In genomic region chrX:114178126-114178525, GRCh38 we compare ENCODE assay signal across 21 cellular contexts.
DNase-seq lines count a peak whose midpoint lies in the region; ATAC-seq, FAIRE-seq and TF ChIP-seq lines count a peak whose summit lies in the region.
"Had no signal": no experiment of that assay in that cellular context is flagged by ENCODE, and none has a peak within 500 bp of the region (broad histone marks: within the 10 kb centered on the region; RNA-seq: fewer than 3 reads in every experiment).

No MANE protein-coding gene starts in this region.

- intact Hi-C loops in activated T-helper 1 cell treated with anti-CD3 and anti-CD28 coated beads, Interleukin-12 subunit alpha, Interleukin-12 subunit beta, Interleukin-2, Interleukin-4 antibody, amounts not matched to agents 30 ng/mL and 10 ng/mL and 1 ng/mL, durations not matched to agents 14 hours and 24 hours and 36 hours (cut with micrococcal nuclease): no loop called here

- no peaks in the 10 kb centered on the region for H3K9me2 ChIP-seq in GM23338 (ENCODE audit: insufficient read depth)

- H3K36me3 ChIP-seq in GM23338 (ENCODE audit: insufficient read depth): no peaks in the 10 kb centered on the region
- no peaks in the 10 kb centered on the region for H3K36me3 ChIP-seq in astrocyte (ENCODE audit: insufficient read depth, low read length)
- H3K36me3 ChIP-seq in iPS-18a (ENCODE audit: control insufficient read depth, low read depth, low read length): no peaks in the 10 kb centered on the region

- H3K9ac ChIP-seq in astrocyte (ENCODE audit: low read length) (no peak overlapping the region), iPS-18a (ENCODE audit: low read length) (peak overlapping the region; percentile 1)
- H3K9ac ChIP-seq: GM23248 had no signal

- DNase-seq in GM23338 (ENCODE audit: low spot score): no peak
- peak; percentile 22 to 36 for DNase-seq in Kasumi-1 (lab: John Stamatoyannopoulos, UW)
- no peak for DNase-seq in astrocyte (ENCODE audit: low read depth)
- no peak for DNase-seq in T-helper 2 cell
- no peak for DNase-seq in NCI-H1105 treated with DMSO at 0.1 percent for 48 hours (lab: John Stamatoyannopoulos, UW)
- no peak for DNase-seq in ureter (ENCODE audit: low spot score)
- DNase-seq in activated T-helper 1 cell treated with anti-CD3 and anti-CD28 coated beads, Interleukin-12 subunit alpha, Interleukin-12 subunit beta, Interleukin-2, Interleukin-4 antibody, amounts not matched to agents 30 ng/mL and 10 ng/mL and 1 ng/mL, durations not matched to agents 14 hours and 24 hours and 36 hours (ENCODE audit: low spot score): no peak
- DNase-seq: CD4-positive, alpha-beta T cell; DMS153; EL; GM23248; MM.1S; NCI-H1092 treated with DMSO at 0.1 percent for 48 hours; NCI-H2081; NCI-H446 treated with DMSO at 0.1 percent for 48 hours; NCI-H69; SHP77 treated with DMSO at 0.1 percent for 48 hours had no signal

- peak; percentile 34 for FAIRE-seq in astrocyte (lab: Jason Lieb, UNC)
- FAIRE-seq: A204.1, GM12891, GM19239 had no signal

- ATAC-seq in GM23338: no peak

- H3K9me3 Mint-ChIP-seq in GM23338: no peaks in the 10 kb centered on the region; the same call in 2 of the 3 replicates
- no peaks in the 10 kb centered on the region for H3K9me3 Mint-ChIP-seq in astrocyte (ENCODE audit: unreplicated experiment)
- peaks cover 6% of the 10 kb centered on the region for H3K9me3 Mint-ChIP-seq in activated T-helper 1 cell treated with anti-CD3 and anti-CD28 coated beads, Interleukin-12 subunit alpha, Interleukin-12 subunit beta, Interleukin-2, Interleukin-4 antibody, amounts not matched to agents 30 ng/mL and 10 ng/mL and 1 ng/mL, durations not matched to agents 14 hours and 24 hours and 36 hours
- H3K9me3 Mint-ChIP-seq: CD4-positive, alpha-beta T cell had no signal

- H3K4me1 ChIP-seq in GM23338 (ENCODE audit: insufficient read depth) (peaks cover 5% of the 10 kb centered on the region; the same call in 1 of the 2 replicates), astrocyte (ENCODE audit: insufficient read depth, low read length) (no peaks in the 10 kb centered on the region), iPS-18a (ENCODE audit: control insufficient read depth, low read depth, low read length) (peaks cover 22% of the 10 kb centered on the region)

- peak overlapping the region; percentile 48; the same call in 1 of the 2 replicates for H3K4me2 ChIP-seq in GM23338
- H3K4me2 ChIP-seq in astrocyte (ENCODE audit: low read length): no peak overlapping the region

- H3K27ac ChIP-seq in GM23338 (ENCODE audit: low read depth): peak overlapping the region; percentile 55; the same call in 1 of the 2 replicates
- no peak overlapping the region for H3K27ac ChIP-seq in astrocyte (ENCODE audit: low read depth, low read length)
- H3K27ac ChIP-seq in iPS-18a (ENCODE audit: low read length): peak overlapping the region; percentile 73
- H3K27ac ChIP-seq: GM23248 had no signal

- H3K27ac Mint-ChIP-seq in GM23338 (peak overlapping the region; percentile 90), astrocyte (ENCODE audit: unreplicated experiment) (no peak overlapping the region)
- H3K27ac Mint-ChIP-seq in activated T-helper 1 cell treated with anti-CD3 and anti-CD28 coated beads, Interleukin-12 subunit alpha, Interleukin-12 subunit beta, Interleukin-2, Interleukin-4 antibody, amounts not matched to agents 30 ng/mL and 10 ng/mL and 1 ng/mL, durations not matched to agents 14 hours and 24 hours and 36 hours: no peak overlapping the region
- H3K27ac Mint-ChIP-seq: CD4-positive, alpha-beta T cell had no signal

- H3K4me3 ChIP-seq in GM23338 (no peak overlapping the region), astrocyte (ENCODE audit: insufficient read depth, low read depth, low read length) (no peak overlapping the region), iPS-18a (ENCODE audit: low read length) (no peak overlapping the region)
- H3K4me3 ChIP-seq: GM23248 had no signal

- no peaks in the 10 kb centered on the region for H3F3A ChIP-seq in GM23338 (replicated peaks; ENCODE audit: low read depth)

- no peaks in the 10 kb centered on the region for H3K27me3 ChIP-seq in GM23338 (ENCODE audit: insufficient read depth)
- H3K27me3 ChIP-seq in astrocyte (ENCODE audit: insufficient read depth, low read length): no peaks in the 10 kb centered on the region
- H3K27me3 ChIP-seq in iPS-18a (ENCODE audit: control insufficient read depth, insufficient read depth, low read length): no peaks in the 10 kb centered on the region

- H3K27me3 Mint-ChIP-seq in GM23338 (ENCODE audit: insufficient read depth, low read depth, poor library complexity) (peaks cover under 1% of the 10 kb centered on the region), astrocyte (ENCODE audit: low read depth, unreplicated experiment) (no peaks in the 10 kb centered on the region)
- no peaks in the 10 kb centered on the region for H3K27me3 Mint-ChIP-seq in activated T-helper 1 cell treated with anti-CD3 and anti-CD28 coated beads, Interleukin-12 subunit alpha, Interleukin-12 subunit beta, Interleukin-2, Interleukin-4 antibody, amounts not matched to agents 30 ng/mL and 10 ng/mL and 1 ng/mL, durations not matched to agents 14 hours and 24 hours and 36 hours (ENCODE audit: insufficient read depth)
- H3K27me3 Mint-ChIP-seq: CD4-positive, alpha-beta T cell had no signal

- H2AFZ ChIP-seq in GM23338 (no peak overlapping the region), astrocyte (ENCODE audit: low read depth, low read length) (no peak overlapping the region)
- H2AFZ ChIP-seq: GM23248 had no signal

- TF ChIP-seq CTCF in GM23338 (conservative IDR thresholded peaks at IDR 0.05; ENCODE audit: low read depth in 2 of 2) (no peak), astrocyte (IDR thresholded peaks at IDR 0.05; ENCODE audit: insufficient read depth, low read depth, low read length) (no peak)

- H3K9me3 ChIP-seq in astrocyte (ENCODE audit: insufficient read depth, low read depth, low read length) (no peaks in the 10 kb centered on the region), iPS-18a (ENCODE audit: control insufficient read depth, low read depth, low read length) (no peaks in the 10 kb centered on the region)

- H3K4me1 Mint-ChIP-seq in GM23338: peaks cover 20% of the 10 kb centered on the region; the same call in 2 of the 3 replicates
- no peaks in the 10 kb centered on the region for H3K4me1 Mint-ChIP-seq in astrocyte (ENCODE audit: low read depth, unreplicated experiment)
- H3K4me1 Mint-ChIP-seq in activated T-helper 1 cell treated with anti-CD3 and anti-CD28 coated beads, Interleukin-12 subunit alpha, Interleukin-12 subunit beta, Interleukin-2, Interleukin-4 antibody, amounts not matched to agents 30 ng/mL and 10 ng/mL and 1 ng/mL, durations not matched to agents 14 hours and 24 hours and 36 hours (ENCODE audit: low read depth): no peaks in the 10 kb centered on the region

- H3K79me2 ChIP-seq in GM23338 (replicated peaks; ENCODE audit: insufficient read depth) (no peaks in the 10 kb centered on the region), astrocyte (ENCODE audit: insufficient read depth, low read length) (no peaks in the 10 kb centered on the region)

- H4K20me1 ChIP-seq in GM23338 (replicated peaks; ENCODE audit: insufficient read depth) (no peaks in the 10 kb centered on the region), astrocyte (ENCODE audit: insufficient read depth, low read length) (no peaks in the 10 kb centered on the region)

- H3K36me3 Mint-ChIP-seq in GM23338 (ENCODE audit: low read depth) (no peaks in the 10 kb centered on the region), astrocyte (ENCODE audit: low read depth, unreplicated experiment) (no peaks in the 10 kb centered on the region)
- no peaks in the 10 kb centered on the region for H3K36me3 Mint-ChIP-seq in activated T-helper 1 cell treated with anti-CD3 and anti-CD28 coated beads, Interleukin-12 subunit alpha, Interleukin-12 subunit beta, Interleukin-2, Interleukin-4 antibody, amounts not matched to agents 30 ng/mL and 10 ng/mL and 1 ng/mL, durations not matched to agents 14 hours and 24 hours and 36 hours (ENCODE audit: low read depth)

- H3K4me3 Mint-ChIP-seq in GM23338 (peak overlapping the region; percentile 20; the same call in 1 of the 3 replicates), astrocyte (ENCODE audit: unreplicated experiment) (no peak overlapping the region)
- no peak overlapping the region for H3K4me3 Mint-ChIP-seq in activated T-helper 1 cell treated with anti-CD3 and anti-CD28 coated beads, Interleukin-12 subunit alpha, Interleukin-12 subunit beta, Interleukin-2, Interleukin-4 antibody, amounts not matched to agents 30 ng/mL and 10 ng/mL and 1 ng/mL, durations not matched to agents 14 hours and 24 hours and 36 hours
- H3K4me3 Mint-ChIP-seq: CD4-positive, alpha-beta T cell had no signal

TF ChIP-seq in GM23338, 12 proteins besides CTCF, POLR2A, EP300 and RAD21 (continues in another document):
- TF ChIP-seq ZNF331 (CRISPR knock-in tag; IDR thresholded peaks at IDR 0.05; ENCODE audit: low read depth) (no peak), ZNF114 (CRISPR knock-in tag; IDR thresholded peaks at IDR 0.05) (no peak), ETS1 (IDR thresholded peaks at IDR 0.05) (no peak)

Comparison
In these comparisons a context has a peak if more than half of its experiments do, and no peak if none do; other contexts are left out.
1. DNase-seq: peak in Kasumi-1 (2 of 2); none in GM23338 (single experiment), astrocyte (single experiment), T-helper 2 cell (0 of 5), NCI-H1105 treated with DMSO at 0.1 percent for 48 hours (single experiment), ureter (single experiment) and activated T-helper 1 cell treated with anti-CD3 and anti-CD28 coated beads, Interleukin-12 subunit alpha, Interleukin-12 subunit beta, Interleukin-2, Interleukin-4 antibody, amounts not matched to agents 30 ng/mL and 10 ng/mL and 1 ng/mL, durations not matched to agents 14 hours and 24 hours and 36 hours (single experiment).